In the genomic region with DNA sequence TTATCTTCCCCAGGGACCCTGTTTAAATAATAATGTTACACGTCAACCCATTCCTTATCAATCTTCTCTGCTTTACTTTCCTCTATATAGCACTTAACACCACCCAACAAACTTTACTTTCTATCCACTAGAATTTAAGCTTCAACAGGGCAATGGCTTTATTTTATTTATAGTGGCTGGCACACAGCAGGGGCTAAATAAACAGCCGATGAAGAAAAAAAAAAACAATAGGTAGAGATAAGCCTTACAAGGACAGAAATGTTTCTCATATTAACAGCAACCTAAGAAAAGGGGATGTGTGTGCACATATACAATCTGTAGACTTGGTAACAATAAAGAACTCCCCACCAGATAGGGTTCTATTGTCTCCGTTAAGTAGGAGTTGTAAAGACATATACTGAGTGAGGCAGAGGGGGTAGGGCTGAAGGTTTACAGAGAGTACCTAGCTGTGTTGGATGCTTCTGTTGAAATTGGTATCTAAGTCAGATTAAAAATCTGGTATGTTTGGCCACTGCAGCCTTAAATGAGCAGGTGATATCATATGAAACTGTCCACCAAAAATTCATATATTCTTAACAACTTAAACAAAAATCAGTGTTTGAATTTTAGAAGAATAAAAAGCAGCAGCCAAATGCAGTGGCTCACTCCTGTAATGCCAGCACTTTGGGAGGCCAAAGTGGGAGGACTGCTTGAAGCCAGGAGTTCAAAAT, we compare ENCODE assay signal across 17 cellular contexts.
"Had no signal": no experiment of that assay in that cellular context is flagged by ENCODE, and none has a peak within 500 bp of the region (broad histone marks: within the 10 kb centered on the region; RNA-seq: fewer than 3 reads in every experiment).

No MANE protein-coding gene starts in this region.

- FAIRE-seq: endometrium had no signal

- ATAC-seq: activated CD4-positive, CD25-positive, alpha-beta regulatory T cell treated with anti-CD3 and anti-CD28 coated beads, Interleukin-2, amount 50 U/mL, for 24 hours; upper lobe of right lung had no signal

- H3K4me3 ChIP-seq: breast epithelium, dorsolateral prefrontal cortex, esophagus muscularis mucosa, left ventricle myocardium inferior, stomach, testis, upper lobe of right lung had no signal

- H3K36me3 ChIP-seq: breast epithelium, upper lobe of right lung had no signal

- H3K27me3 ChIP-seq: breast epithelium, dorsolateral prefrontal cortex, esophagus muscularis mucosa, stomach, testis, upper lobe of right lung had no signal

- H3K27ac ChIP-seq: breast epithelium, dorsolateral prefrontal cortex, esophagus muscularis mucosa, left ventricle myocardium inferior, stomach, testis, upper lobe of right lung had no signal

- H3K27ac Mint-ChIP-seq: activated T-helper 1 cell treated with anti-CD3 and anti-CD28 coated beads, Interleukin-12 subunit alpha, Interleukin-12 subunit beta, Interleukin-2, Interleukin-4 antibody, amounts not matched to agents 30 ng/mL and 10 ng/mL and 1 ng/mL, durations not matched to agents 14 hours and 24 hours and 36 hours had no signal

- H3K4me3 Mint-ChIP-seq: activated T-helper 1 cell treated with anti-CD3 and anti-CD28 coated beads, Interleukin-12 subunit alpha, Interleukin-12 subunit beta, Interleukin-2, Interleukin-4 antibody, amounts not matched to agents 30 ng/mL and 10 ng/mL and 1 ng/mL, durations not matched to agents 14 hours and 24 hours and 36 hours had no signal

- H3K4me1 ChIP-seq: testis had no signal

- H3K9me3 ChIP-seq: esophagus muscularis mucosa, testis had no signal

- DNase-seq: activated CD4-positive, alpha-beta T cell treated with anti-CD3 and anti-CD28 coated beads, Interleukin-2, amount 50 U/mL, for 1 hour; activated CD8-positive, alpha-beta memory T cell treated with anti-CD3 and anti-CD28 coated beads for 24 hours; anterior cingulate cortex; dorsolateral prefrontal cortex; foreskin fibroblast; hypothalamus; left ventricle myocardium inferior; stimulated activated CD4-positive, alpha-beta T cell treated with anti-CD3 and anti-CD28 coated beads, Interleukin-2, amount 100 ng/mL, for 24 hours; stomach; T-helper 9 cell; testis; upper lobe of right lung had no signal
